ENCODE assay signal across 10 cellular contexts in the genomic region with DNA sequence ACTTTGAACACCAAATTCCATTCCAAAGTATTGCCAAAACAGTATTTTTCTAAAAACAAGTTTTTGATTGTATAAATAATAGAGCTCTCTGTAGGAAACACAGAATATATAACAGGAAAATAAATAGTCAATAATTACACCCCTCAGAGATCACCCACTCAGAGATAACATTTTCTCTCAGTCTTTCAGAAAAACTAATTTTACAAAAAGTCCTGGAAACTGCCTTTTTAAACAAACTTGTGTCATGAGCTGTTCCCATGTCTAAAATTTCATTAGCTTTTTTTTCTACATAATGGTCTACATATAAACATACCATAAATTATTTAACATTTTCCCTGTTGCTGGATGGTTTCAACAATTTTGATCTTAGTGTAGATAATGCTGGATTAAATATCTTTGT. TPM values are rescaled to one million over a fixed set of nuclear protein-coding genes. Genes with fewer than 3 reads are reported as not detected.
DNase-seq lines count a peak whose midpoint lies in the region; ATAC-seq, FAIRE-seq and TF ChIP-seq lines count a peak whose summit lies in the region.
"Had no signal": no experiment of that assay in that cellular context is flagged by ENCODE, and none has a peak within 500 bp of the region (broad histone marks: within the 10 kb centered on the region; RNA-seq: fewer than 3 reads in every experiment).

No MANE protein-coding gene starts in this region.

- H3K9me3 Mint-ChIP-seq in activated naive CD8-positive, alpha-beta T cell (ENCODE audit: low read depth) = no peaks in the 10 kb centered on the region
- H3K9me3 Mint-ChIP-seq in activated naive CD8-positive, alpha-beta T cell treated with anti-CD3 and anti-CD28 coated beads, Interleukin-2, amount 50 U/mL, for 24 hours = no peaks in the 10 kb centered on the region

- intact Hi-C loops in kidney (cut with DNase I) (no loop called here), tibial artery (cut with DNase I; ENCODE audit: low total_unique reads) (loop anchor here (10.0 kb wide), 1 partner anchor 427 kb away; a partner anchor contains a TSS)

- DNase-seq in activated naive CD8-positive, alpha-beta T cell treated with anti-CD3 and anti-CD28 coated beads, Interleukin-2, amount 50 U/mL, for 24 hours = no peak
- no peak for DNase-seq in SJCRH30
- DNase-seq in kidney = no peak
- no peak for DNase-seq in tibial artery
- no peak for DNase-seq in H4 (ENCODE audit: low spot score)
- DNase-seq in activated effector memory CD4-positive, alpha-beta T cell treated with Interleukin-2 at 50 U/mL for 16 hours = no peak
- DNase-seq: NCI-H2029 treated with DMSO at 0.1 percent for 48 hours had no signal

- H3K9ac ChIP-seq in kidney (ENCODE audit: low read length in 2 of 2) = no peak overlapping the region

- no peaks in the 10 kb centered on the region for H3K36me3 ChIP-seq in SJCRH30
- H3K36me3 ChIP-seq in kidney (ENCODE audit: control insufficient read depth in 1 of 2, insufficient read depth in 2 of 2, low read length in 2 of 2) = no peaks in the 10 kb centered on the region
- H3K36me3 ChIP-seq in tibial artery = peaks cover 0 to under 1% (median 0%) of the 10 kb centered on the region in 3 donors

- peaks cover 34% of the 10 kb centered on the region for H3K4me1 Mint-ChIP-seq in activated naive CD8-positive, alpha-beta T cell (ENCODE audit: low read depth)
- H3K4me1 Mint-ChIP-seq in activated naive CD8-positive, alpha-beta T cell treated with anti-CD3 and anti-CD28 coated beads, Interleukin-2, amount 50 U/mL, for 24 hours = peaks cover 33% of the 10 kb centered on the region

- H3K36me3 Mint-ChIP-seq in activated naive CD8-positive, alpha-beta T cell = peaks cover 1% of the 10 kb centered on the region
- H3K36me3 Mint-ChIP-seq in activated naive CD8-positive, alpha-beta T cell treated with anti-CD3 and anti-CD28 coated beads, Interleukin-2, amount 50 U/mL, for 24 hours (ENCODE audit: low read depth) = no peaks in the 10 kb centered on the region

- no peaks in the 10 kb centered on the region for H3K27me3 Mint-ChIP-seq in activated naive CD8-positive, alpha-beta T cell
- H3K27me3 Mint-ChIP-seq in activated naive CD8-positive, alpha-beta T cell treated with anti-CD3 and anti-CD28 coated beads, Interleukin-2, amount 50 U/mL, for 24 hours = no peaks in the 10 kb centered on the region

- no peak overlapping the region for H3K27ac Mint-ChIP-seq in activated naive CD8-positive, alpha-beta T cell
- H3K27ac Mint-ChIP-seq in activated naive CD8-positive, alpha-beta T cell treated with anti-CD3 and anti-CD28 coated beads, Interleukin-2, amount 50 U/mL, for 24 hours = no peak overlapping the region

- peak overlapping the region; percentile 90 for H3K4me3 Mint-ChIP-seq in activated naive CD8-positive, alpha-beta T cell
- H3K4me3 Mint-ChIP-seq in activated naive CD8-positive, alpha-beta T cell treated with anti-CD3 and anti-CD28 coated beads, Interleukin-2, amount 50 U/mL, for 24 hours = no peak overlapping the region

- peaks cover 3% of the 10 kb centered on the region; the same call in 1 of the 2 replicates for H3K4me1 ChIP-seq in SJCRH30
- peaks cover 2 to 5% of the 10 kb centered on the region in 2 donors for H3K4me1 ChIP-seq in kidney (ENCODE audit: control insufficient read depth in 1 of 2, insufficient read depth in 1 of 2, low read depth in 1 of 2, low read length in 2 of 2)
- peaks cover 0 to 27% (median 14%) of the 10 kb centered on the region in 4 donors for H3K4me1 ChIP-seq in tibial artery

- H3K27me3 ChIP-seq in SJCRH30 (no peaks in the 10 kb centered on the region), tibial artery (no peaks in the 10 kb centered on the region)
- H3K27me3 ChIP-seq: spleen had no signal

- H3K9me3 ChIP-seq in SJCRH30 (replicated peaks) (no peaks in the 10 kb centered on the region), kidney (ENCODE audit: control insufficient read depth in 1 of 2, low read length in 2 of 2) (no peaks in the 10 kb centered on the region), tibial artery (no peaks in the 10 kb centered on the region)
- H3K9me3 ChIP-seq: spleen had no signal

- no peak for ATAC-seq in activated naive CD8-positive, alpha-beta T cell treated with anti-CD3 and anti-CD28 coated beads, Interleukin-2, amount 50 U/mL, for 24 hours
- ATAC-seq in GM18861 (IDR thresholded peaks at IDR 0.05; ENCODE audit: unreplicated experiment) = no peak

- H3K27ac ChIP-seq in SJCRH30 (peak overlapping the region; percentile 72; the same call in 1 of the 2 replicates), kidney (ENCODE audit: low read depth in 2 of 2, low read length in 2 of 2) (peak overlapping the region in 1 of 2 donors; percentile 95), tibial artery (peak overlapping the region; percentile 86 to 87)

- no peak for TF ChIP-seq CTCF in kidney (IDR thresholded peaks at IDR 0.05; ENCODE audit: borderline replicate concordance, extremely low read depth, insufficient read depth)
- no peak for TF ChIP-seq CTCF in tibial artery (IDR thresholded peaks at IDR 0.05)

- peak overlapping the region; percentile 85 for H3K4me3 ChIP-seq in SJCRH30
- no peak overlapping the region for H3K4me3 ChIP-seq in kidney (ENCODE audit: low read length in 2 of 2)
- H3K4me3 ChIP-seq in tibial artery = no peak overlapping the region

- peak; percentile 19 for FAIRE-seq in kidney (lab: Jason Lieb, UNC)

RNA-seq across cellular contexts. Expression of a gene that starts 1.2 kb away (rescaled TPM):
- total RNA-seq in SJCRH30 (2014; rRNA removed; shearing (Covaris generic)) = 7.9 and 8.6 TPM in 2 replicates
- 11.6 TPM for total RNA-seq in kidney
- polyA plus RNA-seq in kidney (ENCODE audit: insufficient read depth, low read depth, low replicate concordance) = 22.1 TPM
- 4.2 and 6.1 TPM in 2 replicates for total RNA-seq in H4 (2014; rRNA removed; shearing (Covaris generic))
